In genomic region chr5:176916337-176916736, GRCh38 we compare ENCODE assay signal across 18 cellular contexts. TPM values are rescaled to one million over a fixed set of nuclear protein-coding genes. Genes with fewer than 3 reads are reported as not detected.
DNase-seq lines count a peak whose midpoint lies in the region; ATAC-seq and TF ChIP-seq lines count a peak whose summit lies in the region.
"Had no signal": no experiment of that assay in that cellular context is flagged by ENCODE, and none has a peak within 500 bp of the region (broad histone marks: within the 10 kb centered on the region; RNA-seq: fewer than 3 reads in every experiment).

No MANE protein-coding gene starts in this region.

- no peaks in the 10 kb centered on the region for H3K9me3 ChIP-seq in PC-9 (ENCODE audit: insufficient read depth, low read depth)
- no peaks in the 10 kb centered on the region for H3K9me3 ChIP-seq in lower lobe of right lung
- H3K9me3 ChIP-seq: BLaER1 treated with 17β-estradiol and CSF1 and Interleukin-3, amounts not matched to agents 10 nM and 100 nM; SJSA1 had no signal

- CTCF ChIA-PET in PC-9 (lab: Charles Lee): interaction anchor here (1.8 kb wide), 1 partner anchor 256 kb away, joined by 19 read pairs; no protein-coding TSS in a partner anchor

- no TSS peak for BruUV-seq in PC-9 (replicated peaks; lab: Mats Ljungman, UMichigan)

- no peaks in the 10 kb centered on the region for H3K79me2 ChIP-seq in PC-9 (ENCODE audit: low read depth)

- H3K27me3 ChIP-seq in PC-9 (ENCODE audit: insufficient read depth, low read depth) (no peaks in the 10 kb centered on the region), lower lobe of right lung (ENCODE audit: low read depth) (no peaks in the 10 kb centered on the region)
- H3K27me3 ChIP-seq: BLaER1 treated with 17β-estradiol and CSF1 and Interleukin-3, amounts not matched to agents 10 nM and 100 nM; SJSA1 had no signal

- ATAC-seq in lower lobe of right lung (peak; percentile 45 to 51), HG02970 (IDR thresholded peaks at IDR 0.05; ENCODE audit: low FRiP score, unreplicated experiment) (no peak)
- no peak for ATAC-seq in stimulated activated naive CD8-positive, alpha-beta T cell treated with anti-CD3 and anti-CD28 coated beads, Interleukin-15, Interleukin-2, amounts not matched to agents 100 U/mL and 50 U/mL, for 24 hours

- H3K9me2 ChIP-seq in PC-9 (ENCODE audit: insufficient read depth): no peaks in the 10 kb centered on the region

- intact Hi-C loops in PC-9 (cut with micrococcal nuclease; ENCODE audit: unreplicated experiment) (no loop called here), lower lobe of right lung (cut with DNase I) (no loop called here)

- H3K27ac ChIP-seq in PC-9 (0 out of 2 replicates have a peak overlapping the region, but pooled peaks have one; percentile 30), lower lobe of right lung (no peak overlapping the region)
- H3K27ac ChIP-seq: BLaER1 treated with 17β-estradiol and CSF1 and Interleukin-3, amounts not matched to agents 10 nM and 100 nM; GM23248; SJSA1 had no signal

- 0 out of 2 replicates have a peak, but pooled peaks cover 5% of the 10 kb centered on the region for H3F3A ChIP-seq in PC-9 (ENCODE audit: insufficient read depth, low read depth)

- no peaks in the 10 kb centered on the region; the same call in 1 of the 2 replicates for H3K36me3 ChIP-seq in PC-9 (ENCODE audit: low read depth)
- H3K36me3 ChIP-seq in lower lobe of right lung: peaks cover 16% of the 10 kb centered on the region

- POLR2A ChIA-PET in PC-9 (lab: Charles Lee; ENCODE audit: unreplicated experiment): interaction anchor here (0.7 kb wide), 1 partner anchor 103 kb away, joined by 9 read pairs; no protein-coding TSS in a partner anchor

- H3K4me3 ChIP-seq in PC-9 (no peak overlapping the region), lower lobe of right lung (no peak overlapping the region)
- H3K4me3 ChIP-seq: BLaER1 treated with 17β-estradiol and CSF1 and Interleukin-3, amounts not matched to agents 10 nM and 100 nM; GM23248; SJSA1 had no signal

- peaks cover 7% of the 10 kb centered on the region for H4K20me1 ChIP-seq in PC-9 (ENCODE audit: insufficient read depth)

- no peak for TF ChIP-seq CTCF in PC-9 (conservative IDR thresholded peaks at IDR 0.05)
- no peak for TF ChIP-seq CTCF in lower lobe of right lung (IDR thresholded peaks at IDR 0.05)

- H3K4me1 ChIP-seq in PC-9 (replicated peaks; ENCODE audit: insufficient read depth) (peaks cover 13% of the 10 kb centered on the region), lower lobe of right lung (no peaks in the 10 kb centered on the region)
- H3K4me1 ChIP-seq: BLaER1 treated with 17β-estradiol and CSF1 and Interleukin-3, amounts not matched to agents 10 nM and 100 nM; SJSA1 had no signal

- DNase-seq in NCI-H2107 treated with DMSO at 0.1 percent for 48 hours (lab: John Stamatoyannopoulos, UW; ENCODE audit: unreplicated experiment): peak; percentile 65
- no peak for DNase-seq in NCI-H2107 (lab: John Stamatoyannopoulos, UW)
- peak; percentile 83 for DNase-seq in NCI-H146 treated with DMSO at 0.1 percent for 48 hours (lab: John Stamatoyannopoulos, UW; ENCODE audit: unreplicated experiment)
- peak; percentile 18 to 37 for DNase-seq in PC-9
- no peak for DNase-seq in lower lobe of right lung
- no peak for DNase-seq in stimulated activated naive CD8-positive, alpha-beta T cell treated with anti-CD3 and anti-CD28 coated beads, Interleukin-15, Interleukin-2, amounts not matched to agents 100 U/mL and 50 U/mL, for 24 hours
- DNase-seq in SW480 (ENCODE audit: low spot score): no peak
- DNase-seq: COR-L47, GM23248, NCI-H1048, NCI-H1694, NCI-H345, NCI-H526 treated with DMSO at 0.1 percent for 48 hours had no signal

- no peak overlapping the region for H3K4me2 ChIP-seq in PC-9
- H3K4me2 ChIP-seq: BLaER1 treated with 17β-estradiol and CSF1 and Interleukin-3, amounts not matched to agents 10 nM and 100 nM had no signal

- H2AFZ ChIP-seq in PC-9: no peak overlapping the region
- H2AFZ ChIP-seq: GM23248 had no signal

RNA-seq across cellular contexts. Expression of gene HK3, which starts 17.2 kb away (rescaled TPM):
- not detected in 2 replicates for total RNA-seq in PC-9 (2021)
- 61.2 TPM for total RNA-seq in lower lobe of right lung
- total RNA-seq: A172, GM23248, HT1080, SJSA1 had no signal

Comparison
In these comparisons a context has a peak if more than half of its experiments do, and no peak if none do; other contexts are left out.
1. DNase-seq: peak in NCI-H2107 treated with DMSO at 0.1 percent for 48 hours (single experiment), NCI-H146 treated with DMSO at 0.1 percent for 48 hours (single experiment) and PC-9 (2 of 2); none in NCI-H2107 (single experiment), lower lobe of right lung (single experiment), stimulated activated naive CD8-positive, alpha-beta T cell treated with anti-CD3 and anti-CD28 coated beads, Interleukin-15, Interleukin-2, amounts not matched to agents 100 U/mL and 50 U/mL, for 24 hours (single experiment) and SW480 (single experiment).
2. ATAC-seq: peak in lower lobe of right lung (2 of 2); none in stimulated activated naive CD8-positive, alpha-beta T cell treated with anti-CD3 and anti-CD28 coated beads, Interleukin-15, Interleukin-2, amounts not matched to agents 100 U/mL and 50 U/mL, for 24 hours (single experiment) and HG02970 (single experiment).
3. RNA of gene HK3, which starts 17.2 kb away (total RNA-seq): 61.2 TPM in lower lobe of right lung (single experiment); not detected in PC-9; every median in the first group is over 10 times any median in the second.